Comparison of ENCODE assay signal across 8 cellular contexts in the genomic region with DNA sequence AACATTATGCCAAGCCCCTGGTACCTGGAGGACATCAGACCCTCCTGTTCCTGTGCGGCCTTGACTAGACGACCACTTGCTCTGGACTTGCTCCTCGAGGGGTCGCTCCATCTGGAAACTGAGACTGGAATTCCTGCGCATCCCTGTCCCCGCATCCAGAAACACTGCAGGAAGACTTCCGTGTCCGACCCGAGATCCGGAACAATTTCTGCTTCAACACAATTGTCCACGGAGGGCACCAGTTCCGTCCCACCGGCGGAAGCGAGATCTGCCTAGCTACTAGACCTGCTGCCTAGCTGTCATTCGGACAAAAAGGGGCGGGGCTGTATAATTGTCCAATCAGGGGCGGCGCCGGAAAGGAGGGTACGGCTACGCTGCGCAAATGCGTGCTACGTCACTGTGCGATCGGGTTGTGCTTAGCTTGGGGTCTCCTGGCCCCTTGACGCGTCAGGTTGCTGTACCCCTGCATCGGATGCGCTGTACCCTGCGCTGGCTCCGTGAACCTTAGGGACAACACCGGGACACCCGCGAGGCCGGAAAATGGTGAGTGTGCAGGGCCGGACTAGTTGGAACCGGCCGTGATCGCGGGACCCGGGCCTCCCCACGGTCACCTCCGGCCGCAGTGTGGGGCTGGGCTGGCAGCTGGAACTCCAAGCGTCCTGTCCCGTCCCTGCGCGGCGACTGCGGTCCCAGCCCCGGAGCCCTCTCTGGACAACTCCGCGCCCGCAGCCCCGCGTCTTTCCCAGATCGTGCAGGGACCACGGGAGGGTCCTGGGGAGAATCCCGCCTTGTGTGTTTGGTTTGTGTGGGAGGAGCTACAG. TPM values are rescaled to one million over a fixed set of nuclear protein-coding genes. Genes with fewer than 3 reads are reported as not detected.
A peak's percentile ranks its signal among the peaks of the same experiment; 100 is the strongest.
DNase-seq lines count a peak whose midpoint lies in the region; ATAC-seq, FAIRE-seq and TF ChIP-seq lines count a peak whose summit lies in the region.

A gene (minus strand): TSS at position 274 of the 821 bp plus-strand sequence. CDS start 133 bp downstream, at position 141.
A gene (plus strand): TSS at position 381 of the 821 bp plus-strand sequence. CDS start 160 bp downstream, at position 541.

- intact Hi-C loops in activated T-helper 2 cell treated with anti-CD3 and anti-CD28 coated beads, Interferon-gamma antibody, Interleukin-2, Interleukin-4, amounts not matched to agents 10 μg/mL and 5 μg/mL and 100 μg/mL, durations not matched to agents 14 hours and 24 hours and 36 hours (cut with micrococcal nuclease): loop anchor here (1.0 to 5.0 kb wide), 5 partner anchors 56 to 112 kb away; a partner anchor contains a TSS
- intact Hi-C loops in naive thymus-derived CD4-positive, alpha-beta T cell (cut with micrococcal nuclease): loop anchor here (1.0 to 10.0 kb wide), 13 partner anchors 30 to 623 kb away; a partner anchor contains a TSS

- no peaks in the 10 kb centered on the region for H3K9me2 ChIP-seq in Loucy (replicated peaks; ENCODE audit: low read depth, low read length)

- peaks cover 39% of the 10 kb centered on the region for H3K4me1 ChIP-seq in Loucy (ENCODE audit: insufficient read depth, low read length, poor library complexity, severe bottlenecking)
- no peaks in the 10 kb centered on the region for H3K4me1 ChIP-seq in RWPE2 (ENCODE audit: insufficient read depth, poor library complexity, severe bottlenecking)
- H3K4me1 ChIP-seq in naive thymus-derived CD4-positive, alpha-beta T cell (ENCODE audit: control insufficient read depth in 2 of 2, insufficient read depth in 2 of 2, low read length in 2 of 2): peaks cover 24 to 41% of the 10 kb centered on the region in 2 donors

- peak; percentile 76; the same call in 1 of the 2 replicates for TF ChIP-seq POLR2A in H54 (IDR thresholded peaks at IDR 0.05; ENCODE audit: low read depth, low read length)

- H3K27ac Mint-ChIP-seq in activated T-helper 2 cell treated with anti-CD3 and anti-CD28 coated beads, Interferon-gamma antibody, Interleukin-2, Interleukin-4, amounts not matched to agents 10 μg/mL and 5 μg/mL and 100 μg/mL, durations not matched to agents 14 hours and 24 hours and 36 hours: peak within 1 kb of the TSS; percentile 97
- H3K27ac Mint-ChIP-seq in naive thymus-derived CD4-positive, alpha-beta T cell: peak within 1 kb of the TSS; percentile 97 to 100 (median 99)
- H3K27ac Mint-ChIP-seq in stimulated activated memory B cell treated with anti-CD40 and anti-IgM and Interleukin-4, amounts not matched to agents 10 μg/mL and 1 μg/mL and 100 μg/mL, for 72 hours: peak within 1 kb of the TSS; percentile 95

- H3K36me3 ChIP-seq in Loucy (ENCODE audit: insufficient read depth, low read length): no peaks in the 10 kb centered on the region
- peaks cover 52% of the 10 kb centered on the region for H3K36me3 ChIP-seq in RWPE2 (ENCODE audit: low read depth)
- peaks cover 0 to 10% (median 0%) of the 10 kb centered on the region in 3 experiments for H3K36me3 ChIP-seq in naive thymus-derived CD4-positive, alpha-beta T cell (ENCODE audit: control insufficient read depth in 2 of 3, insufficient read depth in 3 of 3, low read length in 3 of 3)

- peak; percentile 93 for FAIRE-seq in H54 (lab: Jason Lieb, UNC)

- H3K9me3 ChIP-seq in Loucy (ENCODE audit: insufficient read depth, low read depth, low read length) (no peaks in the 10 kb centered on the region), RWPE2 (ENCODE audit: severe bottlenecking) (no peaks in the 10 kb centered on the region)
- no peaks in the 10 kb centered on the region for H3K9me3 ChIP-seq in naive thymus-derived CD4-positive, alpha-beta T cell (ENCODE audit: control insufficient read depth in 2 of 3, low read length in 3 of 3)

- H3K27ac ChIP-seq in RWPE2 (ENCODE audit: poor library complexity, severe bottlenecking): peak within 1 kb of the TSS; percentile 77
- peak within 1 kb of the TSS; percentile 95 for H3K27ac ChIP-seq in naive thymus-derived CD4-positive, alpha-beta T cell (ENCODE audit: low read depth, low read length)

- peaks cover 38% of the 10 kb centered on the region for H4K20me1 ChIP-seq in Loucy (ENCODE audit: insufficient read depth, low read length, poor library complexity, severe bottlenecking)

- H3K4me2 ChIP-seq in Loucy (ENCODE audit: low read depth, low read length, poor library complexity, severe bottlenecking): peak within 1 kb of the TSS; percentile 99

- H3K79me2 ChIP-seq in Loucy (ENCODE audit: insufficient read depth, low read length): peaks cover 65% of the 10 kb centered on the region

- no peaks in the 10 kb centered on the region for H3K27me3 ChIP-seq in Loucy (ENCODE audit: insufficient read depth, low read length, poor library complexity, severe bottlenecking)
- no peaks in the 10 kb centered on the region for H3K27me3 ChIP-seq in RWPE2 (ENCODE audit: insufficient read depth, poor library complexity, severe bottlenecking)
- H3K27me3 ChIP-seq in naive thymus-derived CD4-positive, alpha-beta T cell (ENCODE audit: control insufficient read depth in 2 of 2, insufficient read depth in 2 of 2, low read length in 2 of 2): no peaks in the 10 kb centered on the region

- POLR2A ChIA-PET in naive thymus-derived CD4-positive, alpha-beta T cell (lab: Charles Lee): interaction anchor here (0.7 to 2.1 kb wide), 12 partner anchors 29 to 448 kb away, joined by 3 to 9 read pairs (median 4); a partner anchor contains a TSS

- peak; percentile 95 for ATAC-seq in RWPE2 (ENCODE audit: low read depth)
- ATAC-seq in naive thymus-derived CD4-positive, alpha-beta T cell: peak; percentile 94
- peak; percentile 95 for ATAC-seq in stimulated activated memory B cell treated with anti-CD40 and anti-IgM and Interleukin-4, amounts not matched to agents 10 μg/mL and 1 μg/mL and 100 μg/mL, for 72 hours

- peaks cover 41% of the 10 kb centered on the region for H3K36me3 Mint-ChIP-seq in activated T-helper 2 cell treated with anti-CD3 and anti-CD28 coated beads, Interferon-gamma antibody, Interleukin-2, Interleukin-4, amounts not matched to agents 10 μg/mL and 5 μg/mL and 100 μg/mL, durations not matched to agents 14 hours and 24 hours and 36 hours (ENCODE audit: low read depth)
- H3K36me3 Mint-ChIP-seq in naive thymus-derived CD4-positive, alpha-beta T cell: peaks cover 0 to 36% (median 3%) of the 10 kb centered on the region in 5 donors
- peaks cover 2% of the 10 kb centered on the region for H3K36me3 Mint-ChIP-seq in stimulated activated memory B cell treated with anti-CD40 and anti-IgM and Interleukin-4, amounts not matched to agents 10 μg/mL and 1 μg/mL and 100 μg/mL, for 72 hours

- H3K4me1 Mint-ChIP-seq in activated T-helper 2 cell treated with anti-CD3 and anti-CD28 coated beads, Interferon-gamma antibody, Interleukin-2, Interleukin-4, amounts not matched to agents 10 μg/mL and 5 μg/mL and 100 μg/mL, durations not matched to agents 14 hours and 24 hours and 36 hours (ENCODE audit: low read depth): peaks cover 18% of the 10 kb centered on the region
- H3K4me1 Mint-ChIP-seq in naive thymus-derived CD4-positive, alpha-beta T cell: peaks cover 16 to 48% (median 36%) of the 10 kb centered on the region in 7 donors
- H3K4me1 Mint-ChIP-seq in stimulated activated memory B cell treated with anti-CD40 and anti-IgM and Interleukin-4, amounts not matched to agents 10 μg/mL and 1 μg/mL and 100 μg/mL, for 72 hours: peaks cover 45% of the 10 kb centered on the region

- H3K4me3 ChIP-seq in Loucy (ENCODE audit: low read length, poor library complexity, severe bottlenecking): peak within 1 kb of the TSS; percentile 90
- peak within 1 kb of the TSS; percentile 94 for H3K4me3 ChIP-seq in RWPE2 (ENCODE audit: severe bottlenecking)
- peak within 1 kb of the TSS; percentile 94 for H3K4me3 ChIP-seq in fibroblast of mammary gland (ENCODE audit: control insufficient read depth, low read depth, low read length)
- peak within 1 kb of the TSS; percentile 71 for H3K4me3 ChIP-seq in naive thymus-derived CD4-positive, alpha-beta T cell (ENCODE audit: low read length)

- CTCF ChIA-PET in naive thymus-derived CD4-positive, alpha-beta T cell (lab: Charles Lee): interaction anchor here (0.9 to 1.5 kb wide), 4 partner anchors 52 to 813 kb away, joined by 3 to 4 read pairs (median 3); a partner anchor contains a TSS

- DNase-seq in EH (ENCODE audit: low read depth): peak; percentile 98
- peak; percentile 97 for DNase-seq in H54 (ENCODE audit: insufficient read length, low spot score)
- peak; percentile 96 for DNase-seq in RWPE2 (ENCODE audit: low spot score)
- DNase-seq in activated T-helper 2 cell treated with anti-CD3 and anti-CD28 coated beads, Interferon-gamma antibody, Interleukin-2, Interleukin-4, amounts not matched to agents 10 μg/mL and 5 μg/mL and 100 μg/mL, durations not matched to agents 14 hours and 24 hours and 36 hours (ENCODE audit: low spot score): peak; percentile 95
- DNase-seq in fibroblast of mammary gland (ENCODE audit: low read depth): peak; percentile 97
- DNase-seq in naive thymus-derived CD4-positive, alpha-beta T cell: peak; percentile 81 to 97 (median 94)

- no peaks in the 10 kb centered on the region for H3K9me3 Mint-ChIP-seq in activated T-helper 2 cell treated with anti-CD3 and anti-CD28 coated beads, Interferon-gamma antibody, Interleukin-2, Interleukin-4, amounts not matched to agents 10 μg/mL and 5 μg/mL and 100 μg/mL, durations not matched to agents 14 hours and 24 hours and 36 hours
- H3K9me3 Mint-ChIP-seq in naive thymus-derived CD4-positive, alpha-beta T cell: peaks cover 0 to 5% (median 0%) of the 10 kb centered on the region in 11 donors
- H3K9me3 Mint-ChIP-seq in stimulated activated memory B cell treated with anti-CD40 and anti-IgM and Interleukin-4, amounts not matched to agents 10 μg/mL and 1 μg/mL and 100 μg/mL, for 72 hours: no peaks in the 10 kb centered on the region

- no peaks in the 10 kb centered on the region for H3K27me3 Mint-ChIP-seq in activated T-helper 2 cell treated with anti-CD3 and anti-CD28 coated beads, Interferon-gamma antibody, Interleukin-2, Interleukin-4, amounts not matched to agents 10 μg/mL and 5 μg/mL and 100 μg/mL, durations not matched to agents 14 hours and 24 hours and 36 hours (ENCODE audit: low read depth)
- H3K27me3 Mint-ChIP-seq in naive thymus-derived CD4-positive, alpha-beta T cell: no peaks in the 10 kb centered on the region
- no peaks in the 10 kb centered on the region for H3K27me3 Mint-ChIP-seq in stimulated activated memory B cell treated with anti-CD40 and anti-IgM and Interleukin-4, amounts not matched to agents 10 μg/mL and 1 μg/mL and 100 μg/mL, for 72 hours

- H3K4me3 Mint-ChIP-seq in activated T-helper 2 cell treated with anti-CD3 and anti-CD28 coated beads, Interferon-gamma antibody, Interleukin-2, Interleukin-4, amounts not matched to agents 10 μg/mL and 5 μg/mL and 100 μg/mL, durations not matched to agents 14 hours and 24 hours and 36 hours (ENCODE audit: low read depth): peak within 1 kb of the TSS; percentile 99
- H3K4me3 Mint-ChIP-seq in naive thymus-derived CD4-positive, alpha-beta T cell: peak within 1 kb of the TSS; percentile 94 to 100 (median 100)
- H3K4me3 Mint-ChIP-seq in stimulated activated memory B cell treated with anti-CD40 and anti-IgM and Interleukin-4, amounts not matched to agents 10 μg/mL and 1 μg/mL and 100 μg/mL, for 72 hours: peak within 1 kb of the TSS; percentile 98

- peak within 1 kb of the TSS; percentile 93 for H2AFZ ChIP-seq in Loucy (ENCODE audit: low read length)

- H3F3A ChIP-seq in Loucy (ENCODE audit: low read depth): no peaks in the 10 kb centered on the region

- H3K9ac ChIP-seq in Loucy (ENCODE audit: low read depth, low read length, poor library complexity, severe bottlenecking): peak within 1 kb of the TSS; percentile 77

- 0 out of 2 replicates have a peak, but pooled peaks have one; percentile 17 for TF ChIP-seq CTCF in Loucy (conservative IDR thresholded peaks at IDR 0.05; ENCODE audit: low read length)
- no peak for TF ChIP-seq CTCF in RWPE2 (IDR thresholded peaks at IDR 0.05; ENCODE audit: poor library complexity, severe bottlenecking)
- peak; percentile 3 for TF ChIP-seq CTCF in fibroblast of mammary gland (conservative IDR thresholded peaks at IDR 0.05; ENCODE audit: control insufficient read depth, insufficient read depth, low read depth, low read length)

RNA-seq across cellular contexts. Expression of the first gene that starts in this region (rescaled TPM):
- total RNA-seq in activated T-helper 2 cell treated with anti-CD3 and anti-CD28 coated beads, Interferon-gamma antibody, Interleukin-2, Interleukin-4, amounts not matched to agents 10 μg/mL and 5 μg/mL and 100 μg/mL, durations not matched to agents 14 hours and 24 hours and 36 hours: 7.0 and 9.9 TPM in 2 replicates
- 10 to 100 TPM; 10.3 to 14.9 (median 11.6) TPM for total RNA-seq in naive thymus-derived CD4-positive, alpha-beta T cell
- 1 to 10 TPM; 4.6 to 5.3 TPM for polyA plus RNA-seq in naive thymus-derived CD4-positive, alpha-beta T cell

RNA-seq across cellular contexts. Expression of the second gene that starts in this region (rescaled TPM):
- total RNA-seq in activated T-helper 2 cell treated with anti-CD3 and anti-CD28 coated beads, Interferon-gamma antibody, Interleukin-2, Interleukin-4, amounts not matched to agents 10 μg/mL and 5 μg/mL and 100 μg/mL, durations not matched to agents 14 hours and 24 hours and 36 hours: 21.8 and 22.5 TPM in 2 replicates
- total RNA-seq in naive thymus-derived CD4-positive, alpha-beta T cell: 10 to 100 TPM; 29.1 to 53.3 (median 38.7) TPM
- polyA plus RNA-seq in naive thymus-derived CD4-positive, alpha-beta T cell: 10 to 100 TPM; 12.6 to 13.1 TPM

Comparison
In these comparisons a context has a peak if more than half of its experiments do, and no peak if none do; other contexts are left out.
1. Peak in every context shown above with its lines: DNase-seq, ATAC-seq, H3K4me3 ChIP-seq and H3K27ac ChIP-seq.